Comparison of ENCODE assay signal across 21 cellular contexts in the genomic region with DNA sequence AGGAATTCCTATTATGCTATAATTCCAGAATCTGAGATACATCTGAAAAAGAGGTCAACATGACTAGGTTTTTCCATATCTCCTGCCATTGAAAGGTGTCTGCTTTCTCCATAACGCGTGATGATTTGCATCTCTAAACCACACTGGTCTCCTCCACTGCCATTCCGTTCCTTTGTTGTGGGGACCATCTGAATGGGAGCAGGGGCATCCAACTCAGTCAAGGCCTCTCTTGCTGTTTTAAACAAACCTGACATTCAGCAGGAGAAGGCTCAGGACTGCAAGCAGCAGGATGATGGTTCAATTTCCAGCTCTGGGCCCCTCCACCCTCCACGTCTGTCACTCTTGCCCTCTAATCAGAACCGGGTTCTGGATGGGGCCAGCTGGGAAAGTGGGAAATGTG. TPM values are rescaled to one million over a fixed set of nuclear protein-coding genes. Genes with fewer than 3 reads are reported as not detected.
DNase-seq lines count a peak whose midpoint lies in the region; ATAC-seq and TF ChIP-seq lines count a peak whose summit lies in the region.
"Had no signal": no experiment of that assay in that cellular context is flagged by ENCODE, and none has a peak within 500 bp of the region (broad histone marks: within the 10 kb centered on the region; RNA-seq: fewer than 3 reads in every experiment).

No MANE protein-coding gene starts in this region.

- H3K9ac ChIP-seq in PC-3 (ENCODE audit: low read length), result no peak overlapping the region
- H3K9ac ChIP-seq in iPS-18a (ENCODE audit: low read length), result peak overlapping the region; percentile 63
- H3K9ac ChIP-seq: BLaER1 had no signal

- peaks cover 31% of the 10 kb centered on the region for H3K4me1 ChIP-seq in Caco-2
- H3K4me1 ChIP-seq in GM23338 (ENCODE audit: insufficient read depth), result peaks cover 90% of the 10 kb centered on the region
- peaks cover 13% of the 10 kb centered on the region for H3K4me1 ChIP-seq in PC-3 (ENCODE audit: insufficient read depth, low read length)
- H3K4me1 ChIP-seq in iPS-18a (ENCODE audit: control insufficient read depth, low read depth, low read length), result peaks cover 75% of the 10 kb centered on the region
- peaks cover 52 to 67% of the 10 kb centered on the region in 2 donors for H3K4me1 ChIP-seq in gastrocnemius medialis
- H3K4me1 ChIP-seq: BLaER1 had no signal

- intact Hi-C loops in Caco-2 (cut with micrococcal nuclease; ENCODE audit: unreplicated experiment), result no loop called here
- intact Hi-C loops in PC-3 (cut with micrococcal nuclease), result no loop called here
- intact Hi-C loops in gastrocnemius medialis (cut with DNase I; ENCODE audit: low total_unique reads), result no loop called here

- peaks cover 6% of the 10 kb centered on the region; the same call in 1 of the 2 replicates for H3K9me2 ChIP-seq in GM23338 (ENCODE audit: insufficient read depth)
- H3K9me2 ChIP-seq in PC-3 (replicated peaks; ENCODE audit: low read length), result no peaks in the 10 kb centered on the region

- H3K4me3 ChIP-seq in Caco-2 (ENCODE audit: low read depth, low read length) (no peak overlapping the region), GM23338 (no peak overlapping the region), PC-3 (ENCODE audit: low read length) (no peak overlapping the region), iPS-18a (ENCODE audit: low read length) (no peak overlapping the region), gastrocnemius medialis (no peak overlapping the region)
- H3K4me3 ChIP-seq: BLaER1, GM12878, Peyer's patch had no signal

- peaks cover 29% of the 10 kb centered on the region for H3K36me3 Mint-ChIP-seq in Caco-2 (ENCODE audit: insufficient read depth, unreplicated experiment)
- peaks cover 27% of the 10 kb centered on the region for H3K36me3 Mint-ChIP-seq in GM23338 (ENCODE audit: low read depth)

- H3K9me3 Mint-ChIP-seq in Caco-2 (ENCODE audit: unreplicated experiment), result no peaks in the 10 kb centered on the region
- no peaks in the 10 kb centered on the region for H3K9me3 Mint-ChIP-seq in GM23338
- H3K9me3 Mint-ChIP-seq: CD4-positive, alpha-beta T cell had no signal

- peaks cover 13% of the 10 kb centered on the region for H3F3A ChIP-seq in GM23338 (replicated peaks; ENCODE audit: low read depth)
- no peaks in the 10 kb centered on the region for H3F3A ChIP-seq in PC-3 (ENCODE audit: low read length, unreplicated experiment)

- no TSS peak for BruUV-seq in Caco-2 (replicated peaks; lab: Mats Ljungman, UMichigan)
- BruUV-seq in PC-3 (replicated peaks; lab: Mats Ljungman, UMichigan), result no TSS peak

- TF ChIP-seq CTCF in Caco-2 (IDR thresholded peaks at IDR 0.05; ENCODE audit: insufficient read depth in 1 of 2, low read depth in 1 of 2, low read length in 1 of 2, severe bottlenecking in 1 of 2, unreplicated experiment in 1 of 2), result no peak
- no peak for TF ChIP-seq CTCF in GM23338 (conservative IDR thresholded peaks at IDR 0.05; ENCODE audit: low read depth in 2 of 2)
- no peak for TF ChIP-seq CTCF in PC-3 (conservative IDR thresholded peaks at IDR 0.05; ENCODE audit: low read depth, low read length)
- TF ChIP-seq CTCF in gastrocnemius medialis (IDR thresholded peaks at IDR 0.05 in 4 of 5, conservative IDR thresholded peaks at IDR 0.05 in 1 of 5), result no peak

- CTCF ChIA-PET in Caco-2 (lab: Charles Lee) (no interaction called here), PC-3 (lab: Charles Lee) (no interaction called here)

- H3K4me3 Mint-ChIP-seq in Caco-2 (ENCODE audit: unreplicated experiment) (peak overlapping the region; percentile 19), GM23338 (peak overlapping the region; percentile 26; the same call in 1 of the 3 replicates)
- H3K4me3 Mint-ChIP-seq: CD4-positive, alpha-beta T cell had no signal

- ATAC-seq in GM23338 (peak; percentile 9; the same call in 2 of the 3 replicates), PC-3 (no peak), gastrocnemius medialis (no peak)
- ATAC-seq: HCT116 had no signal

- H3K27ac ChIP-seq in GM23338 (ENCODE audit: low read depth) (peak overlapping the region; percentile 90), PC-3 (ENCODE audit: low read length) (peak overlapping the region; percentile 54), iPS-18a (ENCODE audit: low read length) (peak overlapping the region; percentile 95), gastrocnemius medialis (no peak overlapping the region)
- H3K27ac ChIP-seq: BLaER1, Peyer's patch had no signal

- no peak for TF ChIP-seq POLR2A in gastrocnemius medialis (IDR thresholded peaks at IDR 0.05)

- H3K27me3 ChIP-seq in Caco-2 (replicated peaks; ENCODE audit: control insufficient read depth, insufficient read depth, low read length) (no peaks in the 10 kb centered on the region), GM23338 (ENCODE audit: insufficient read depth) (no peaks in the 10 kb centered on the region), PC-3 (ENCODE audit: low read length) (no peaks in the 10 kb centered on the region), iPS-18a (ENCODE audit: control insufficient read depth, insufficient read depth, low read length) (no peaks in the 10 kb centered on the region), gastrocnemius medialis (no peaks in the 10 kb centered on the region)
- H3K27me3 ChIP-seq: BLaER1, Peyer's patch had no signal

- DNase-seq in Caco-2 (no peak), GM23338 (ENCODE audit: low spot score) (no peak), PC-3 (no peak), NCI-H82 (lab: John Stamatoyannopoulos, UW) (no peak), gastrocnemius medialis (no peak), AG08396 (ENCODE audit: low spot score) (no peak)
- DNase-seq: CD4-positive, alpha-beta T cell; COR-L47; DMS 273 treated with DMSO at 0.1 percent for 48 hours; DND-41; KBM-7; NCI-H1092; NCI-H1436; NCI-H187 treated with DMSO at 0.1 percent for 48 hours; NCI-H2107; NCI-H446 treated with DMSO at 0.1 percent for 48 hours; Peyer's patch had no signal

- POLR2A ChIA-PET in Caco-2 (lab: Charles Lee) (no interaction called here), PC-3 (lab: Charles Lee; ENCODE audit: unreplicated experiment) (no interaction called here)

- H3K27ac Mint-ChIP-seq in Caco-2 (ENCODE audit: unreplicated experiment), result no peak overlapping the region
- peak overlapping the region; percentile 39 for H3K27ac Mint-ChIP-seq in GM23338
- H3K27ac Mint-ChIP-seq: CD4-positive, alpha-beta T cell had no signal

- peaks cover 13% of the 10 kb centered on the region for H3K4me1 Mint-ChIP-seq in Caco-2 (ENCODE audit: low read depth, unreplicated experiment)
- H3K4me1 Mint-ChIP-seq in GM23338, result peaks cover 63% of the 10 kb centered on the region

- peak overlapping the region; percentile 6 for H3K4me2 ChIP-seq in GM23338
- peak overlapping the region; percentile 29 for H3K4me2 ChIP-seq in PC-3 (ENCODE audit: low read length)
- H3K4me2 ChIP-seq: BLaER1 had no signal

- no peaks in the 10 kb centered on the region for H3K27me3 Mint-ChIP-seq in Caco-2 (ENCODE audit: insufficient read depth, unreplicated experiment)
- H3K27me3 Mint-ChIP-seq in GM23338 (ENCODE audit: insufficient read depth, low read depth, poor library complexity), result peaks cover 1% of the 10 kb centered on the region
- H3K27me3 Mint-ChIP-seq: CD4-positive, alpha-beta T cell had no signal

- peaks cover 86% of the 10 kb centered on the region for H3K79me2 ChIP-seq in GM23338 (replicated peaks; ENCODE audit: insufficient read depth)
- peaks cover 20% of the 10 kb centered on the region for H3K79me2 ChIP-seq in PC-3 (ENCODE audit: low read length)

- no peak overlapping the region for H2AFZ ChIP-seq in GM23338
- no peak overlapping the region for H2AFZ ChIP-seq in PC-3 (ENCODE audit: low read length)

- in situ Hi-C loops in gastrocnemius medialis (cut with MboI; ENCODE audit: low sequenced_read_pairs in 4 of 4), result no loop called here

- H3K9me3 ChIP-seq in Caco-2 (no peaks in the 10 kb centered on the region), PC-3 (ENCODE audit: low read length) (no peaks in the 10 kb centered on the region), iPS-18a (ENCODE audit: control insufficient read depth, low read depth, low read length) (no peaks in the 10 kb centered on the region), gastrocnemius medialis (no peaks in the 10 kb centered on the region)
- H3K9me3 ChIP-seq: BLaER1, Peyer's patch had no signal

- 0 out of 2 replicates have a peak, but pooled peaks cover 3% of the 10 kb centered on the region for H4K20me1 ChIP-seq in GM23338 (replicated peaks; ENCODE audit: insufficient read depth)
- H4K20me1 ChIP-seq in PC-3 (ENCODE audit: low read length), result no peaks in the 10 kb centered on the region
- H4K20me1 ChIP-seq: BLaER1 had no signal

- H3K36me3 ChIP-seq in Caco-2 (ENCODE audit: control insufficient read depth, insufficient read depth, low read length) (no peaks in the 10 kb centered on the region; the same call in none of the 2 replicates), GM23338 (ENCODE audit: insufficient read depth) (peaks cover 4% of the 10 kb centered on the region; the same call in 1 of the 2 replicates), PC-3 (ENCODE audit: low read depth, low read length) (peaks cover 32% of the 10 kb centered on the region), iPS-18a (ENCODE audit: control insufficient read depth, low read depth, low read length) (peaks cover 31% of the 10 kb centered on the region), gastrocnemius medialis (no peaks in the 10 kb centered on the region)
- H3K36me3 ChIP-seq: BLaER1 had no signal

TF ChIP-seq in GM23338, 12 proteins besides CTCF, POLR2A, EP300 and RAD21:
- TF ChIP-seq POLR2AphosphoS5 (IDR thresholded peaks at IDR 0.05; ENCODE audit: low read depth) (0 out of 2 replicates have a peak, but pooled peaks have one; percentile 38), ZNF114 (CRISPR knock-in tag; IDR thresholded peaks at IDR 0.05) (no peak), CREB1 (CRISPR knock-in tag; IDR thresholded peaks at IDR 0.05; ENCODE audit: low read depth) (no peak), NANOG (IDR thresholded peaks at IDR 0.05; ENCODE audit: borderline replicate concordance) (peak; percentile 25; the same call in 1 of the 2 replicates), JUNB (IDR thresholded peaks at IDR 0.05; ENCODE audit: unreplicated experiment) (no peak), EZH2phosphoT487 (IDR thresholded peaks at IDR 0.05; ENCODE audit: unreplicated experiment) (no peak), EZH2 (IDR thresholded peaks at IDR 0.05; ENCODE audit: low read depth, unreplicated experiment) (no peak)

RNA-seq across cellular contexts. Expression of a gene that starts 45.1 kb away (rescaled TPM):
- total RNA-seq in Caco-2 (2022) (39.2 and 41.0 TPM in 2 replicates), PC-3 (2014; rRNA removed) (32.8 and 41.0 TPM in 2 replicates), gastrocnemius medialis (10 to 100 TPM; 53.2 to 71.5 (median 55.5) TPM)
- total RNA-seq in GM23338 (2014; rRNA removed; shearing (Covaris generic)), result 49.0 and 61.9 TPM in 2 replicates
- 41.9 and 42.2 TPM in 2 replicates for polyA plus RNA-seq in GM23338 (2016; fragmentation: Nextera tagmentation; extraction: Ambion mirVana)
- total RNA-seq: CD4-positive, alpha-beta T cell had no signal

Comparison
In these comparisons a context has a peak if more than half of its experiments do, and no peak if none do; other contexts are left out.
1. H3K27ac ChIP-seq: peak in GM23338 (single experiment), PC-3 (single experiment) and iPS-18a (single experiment); none in gastrocnemius medialis (0 of 4).